Comparison of ENCODE assay signal across 8 cellular contexts in the genomic region with DNA sequence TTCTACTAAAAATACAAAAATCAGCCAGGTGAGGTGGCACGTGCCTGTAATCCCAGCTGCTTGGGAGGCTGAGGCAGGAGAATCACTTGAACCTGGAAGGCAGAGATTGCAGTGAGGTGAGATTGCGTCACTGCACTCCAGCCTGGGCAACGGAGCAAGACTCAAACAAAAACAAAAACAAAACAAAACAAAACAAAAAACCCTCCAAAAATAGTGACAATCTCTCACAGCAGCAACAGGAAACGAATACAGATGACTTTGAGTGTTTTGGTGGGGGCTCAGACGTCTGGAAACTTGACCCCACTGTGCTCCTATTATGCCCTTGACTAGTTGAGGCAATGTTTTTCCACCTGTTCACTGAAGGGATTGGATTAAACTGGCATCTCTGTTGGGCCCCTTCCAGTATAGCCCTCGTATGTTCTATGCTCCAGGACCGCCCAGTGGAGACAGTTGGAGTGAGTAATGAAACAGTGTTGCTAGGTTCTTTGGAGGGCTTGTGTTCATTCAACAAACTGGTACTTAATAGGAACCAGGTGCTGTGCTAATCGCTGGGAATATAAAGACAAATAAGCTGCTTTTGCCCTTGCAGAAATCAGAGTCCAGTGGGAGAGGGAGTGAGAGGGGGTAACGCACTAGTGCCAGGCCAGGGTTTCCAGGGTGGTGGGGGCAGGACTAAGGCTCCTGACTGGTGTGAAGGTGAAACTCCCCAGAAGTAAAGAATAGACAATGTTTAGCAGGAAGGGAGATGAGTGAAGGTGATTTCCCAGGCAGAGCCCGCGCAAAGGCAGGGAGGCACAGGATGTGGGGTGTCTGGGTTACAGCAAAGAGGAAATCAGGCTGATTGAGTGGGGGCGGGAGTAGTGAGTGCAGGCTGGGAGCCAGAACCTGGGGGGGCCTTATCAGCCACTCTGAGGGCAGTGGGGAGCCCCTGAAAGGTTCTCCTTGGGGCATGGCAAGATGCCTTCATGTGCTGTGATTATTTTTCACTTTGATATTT.
DNase-seq lines count a peak whose midpoint lies in the region; ATAC-seq lines count a peak whose summit lies in the region.

No MANE protein-coding gene starts in this region.

- peak; percentile 10 for DNase-seq in A172 (ENCODE audit: low spot score)
- peak; percentile 69 for DNase-seq in NCI-H510A (lab: John Stamatoyannopoulos, UW)
- DNase-seq in activated T-helper 2 cell treated with anti-CD3 and anti-CD28 coated beads, Interferon-gamma antibody, Interleukin-2, Interleukin-4, amounts not matched to agents 10 μg/mL and 5 μg/mL and 100 μg/mL, durations not matched to agents 14 hours and 24 hours and 36 hours (ENCODE audit: low spot score), result peak; percentile 60
- DNase-seq in stimulated activated CD4-positive, alpha-beta T cell treated with anti-CD3 and anti-CD28 coated beads, Interleukin-4, amount 100 ng/mL, for 1 hour, result peak; percentile 64
- no peak for DNase-seq in epidermal melanocyte (ENCODE audit: insufficient read length, low spot score)
- DNase-seq in DMS79 (lab: John Stamatoyannopoulos, UW), result no peak
- no peak for DNase-seq in COR-L47 (lab: John Stamatoyannopoulos, UW)

- H3K4me3 Mint-ChIP-seq in activated T-helper 2 cell treated with anti-CD3 and anti-CD28 coated beads, Interferon-gamma antibody, Interleukin-2, Interleukin-4, amounts not matched to agents 10 μg/mL and 5 μg/mL and 100 μg/mL, durations not matched to agents 14 hours and 24 hours and 36 hours (ENCODE audit: low read depth), result peak overlapping the region; percentile 10

- no peaks in the 10 kb centered on the region for H3K27me3 Mint-ChIP-seq in activated T-helper 2 cell treated with anti-CD3 and anti-CD28 coated beads, Interferon-gamma antibody, Interleukin-2, Interleukin-4, amounts not matched to agents 10 μg/mL and 5 μg/mL and 100 μg/mL, durations not matched to agents 14 hours and 24 hours and 36 hours (ENCODE audit: low read depth)

- intact Hi-C loops in activated T-helper 2 cell treated with anti-CD3 and anti-CD28 coated beads, Interferon-gamma antibody, Interleukin-2, Interleukin-4, amounts not matched to agents 10 μg/mL and 5 μg/mL and 100 μg/mL, durations not matched to agents 14 hours and 24 hours and 36 hours (cut with micrococcal nuclease), result loop anchor here (10.0 kb wide), 1 partner anchor 163 kb away; the partner anchor contains the start of genes MBTD1 and UTP18

- H3K36me3 Mint-ChIP-seq in activated T-helper 2 cell treated with anti-CD3 and anti-CD28 coated beads, Interferon-gamma antibody, Interleukin-2, Interleukin-4, amounts not matched to agents 10 μg/mL and 5 μg/mL and 100 μg/mL, durations not matched to agents 14 hours and 24 hours and 36 hours (ENCODE audit: low read depth), result peaks cover 4% of the 10 kb centered on the region

- H3K9me3 Mint-ChIP-seq in activated T-helper 2 cell treated with anti-CD3 and anti-CD28 coated beads, Interferon-gamma antibody, Interleukin-2, Interleukin-4, amounts not matched to agents 10 μg/mL and 5 μg/mL and 100 μg/mL, durations not matched to agents 14 hours and 24 hours and 36 hours, result no peaks in the 10 kb centered on the region

- peak overlapping the region; percentile 61 for H3K27ac Mint-ChIP-seq in activated T-helper 2 cell treated with anti-CD3 and anti-CD28 coated beads, Interferon-gamma antibody, Interleukin-2, Interleukin-4, amounts not matched to agents 10 μg/mL and 5 μg/mL and 100 μg/mL, durations not matched to agents 14 hours and 24 hours and 36 hours

- H3K4me1 Mint-ChIP-seq in activated T-helper 2 cell treated with anti-CD3 and anti-CD28 coated beads, Interferon-gamma antibody, Interleukin-2, Interleukin-4, amounts not matched to agents 10 μg/mL and 5 μg/mL and 100 μg/mL, durations not matched to agents 14 hours and 24 hours and 36 hours (ENCODE audit: low read depth), result peaks cover 50% of the 10 kb centered on the region

- peak; percentile 65 for ATAC-seq in GM21390 (IDR thresholded peaks at IDR 0.05; ENCODE audit: unreplicated experiment)

Comparison
In these comparisons a context has a peak if more than half of its experiments do, and no peak if none do; other contexts are left out.
1. DNase-seq: peak in A172 (single experiment), NCI-H510A (single experiment), activated T-helper 2 cell treated with anti-CD3 and anti-CD28 coated beads, Interferon-gamma antibody, Interleukin-2, Interleukin-4, amounts not matched to agents 10 μg/mL and 5 μg/mL and 100 μg/mL, durations not matched to agents 14 hours and 24 hours and 36 hours (single experiment) and stimulated activated CD4-positive, alpha-beta T cell treated with anti-CD3 and anti-CD28 coated beads, Interleukin-4, amount 100 ng/mL, for 1 hour (single experiment); none in epidermal melanocyte (single experiment), DMS79 (single experiment) and COR-L47 (single experiment).